24 cellular contexts compared by ENCODE assay signal in genomic region chr11:78717031-78717430, GRCh38.
"Had no signal": no experiment of that assay in that cellular context is flagged by ENCODE, and none has a peak within 500 bp of the region (broad histone marks: within the 10 kb centered on the region; RNA-seq: fewer than 3 reads in every experiment).

No MANE protein-coding gene starts in this region.

- H3K27me3 Mint-ChIP-seq: activated CD4-positive, alpha-beta memory T cell treated with anti-CD3 and anti-CD28 coated beads for 36 hours; activated naive CD8-positive, alpha-beta T cell; brain had no signal

- H3K4me3 Mint-ChIP-seq: activated CD4-positive, alpha-beta memory T cell treated with anti-CD3 and anti-CD28 coated beads for 36 hours; activated CD4-positive, alpha-beta T cell treated with anti-CD3 and anti-CD28 coated beads, Interleukin-2, amount 10 ng/mL, durations not matched to agents 7 days and 5 days; activated naive CD8-positive, alpha-beta T cell; activated T-cell treated with anti-CD3 and anti-CD28 coated beads, Interleukin-2, amount 50 U/mL, for 4 hours; brain; central memory CD8-positive, alpha-beta T cell had no signal

- H3K36me3 Mint-ChIP-seq: activated CD4-positive, alpha-beta memory T cell treated with anti-CD3 and anti-CD28 coated beads for 36 hours; activated naive CD8-positive, alpha-beta T cell had no signal

- H3K9me3 Mint-ChIP-seq: activated CD4-positive, alpha-beta memory T cell treated with anti-CD3 and anti-CD28 coated beads for 36 hours; activated CD4-positive, alpha-beta T cell treated with anti-CD3 and anti-CD28 coated beads, Interleukin-2, amount 10 ng/mL, durations not matched to agents 7 days and 5 days; activated T-cell treated with anti-CD3 and anti-CD28 coated beads, Interleukin-2, amount 50 U/mL, for 4 hours; brain; central memory CD8-positive, alpha-beta T cell had no signal

- DNase-seq: activated CD4-positive, alpha-beta memory T cell treated with anti-CD3 and anti-CD28 coated beads for 36 hours; activated CD4-positive, alpha-beta T cell treated with anti-CD3 and anti-CD28 coated beads, Interleukin-2, amount 10 ng/mL, durations not matched to agents 7 days and 5 days; activated CD4-positive, CD25-positive, alpha-beta regulatory T cell; activated CD8-positive, alpha-beta memory T cell treated with anti-CD3 and anti-CD28 coated beads for 24 hours; activated effector memory CD4-positive, alpha-beta T cell treated with anti-CD3 and anti-CD28 coated beads, Interleukin-2, amount 50 U/mL, for 16 hours; activated naive CD4-positive, alpha-beta T cell treated with Interleukin-2 at 50 U/mL for 16 hours; activated T-cell treated with anti-CD3 and anti-CD28 coated beads, Interleukin-2, amount 50 U/mL, for 4 hours; amygdala; Kasumi-1; NCI-H1105 treated with DMSO at 0.1 percent for 48 hours; NCI-H1436 treated with DMSO at 0.1 percent for 48 hours; NCI-H187; NCI-H2081; NCI-H524; NCI-H82; Right ventricle myocardium superior; SJCRH30; SK-N-SH; T-helper 1 cell had no signal

- H3K4me1 Mint-ChIP-seq: activated CD4-positive, alpha-beta T cell treated with anti-CD3 and anti-CD28 coated beads, Interleukin-2, amount 10 ng/mL, durations not matched to agents 7 days and 5 days; central memory CD8-positive, alpha-beta T cell had no signal

- FAIRE-seq: astrocyte had no signal

- H3K27ac Mint-ChIP-seq: activated CD4-positive, alpha-beta memory T cell treated with anti-CD3 and anti-CD28 coated beads for 36 hours; activated CD4-positive, alpha-beta T cell treated with anti-CD3 and anti-CD28 coated beads, Interleukin-2, amount 10 ng/mL, durations not matched to agents 7 days and 5 days; activated naive CD8-positive, alpha-beta T cell had no signal

- ATAC-seq: activated T-cell treated with anti-CD3 and anti-CD28 coated beads, Interleukin-2, amount 50 U/mL, for 4 hours; Panc1 had no signal
